8 cellular contexts compared by ENCODE assay signal in genomic region chr10:99659868-99660366, GRCh38. TPM values are rescaled to one million over a fixed set of nuclear protein-coding genes. Genes with fewer than 3 reads are reported as not detected.
DNase-seq lines count a peak whose midpoint lies in the region; ATAC-seq and TF ChIP-seq lines count a peak whose summit lies in the region.

No MANE protein-coding gene starts in this region.

- H3K36me3 ChIP-seq in HUES64 (ENCODE audit: insufficient read depth, low read length) (peaks cover 15% of the 10 kb centered on the region), mesodermal cell (ENCODE audit: control insufficient read depth, insufficient read depth, low read length) (peaks cover 14% of the 10 kb centered on the region)

- CTCF ChIA-PET in AG04449 (lab: Yijun Ruan, JAX): interaction anchor here (0.8 to 4.5 kb wide), 7 partner anchors 8 to 72 kb away, joined by 3 to 20 read pairs (median 4); partner anchors contain the start of genes COX15 and CUTC

- no peak for ATAC-seq in central memory CD8-positive, alpha-beta T cell (replicated peaks; ENCODE audit: extremely low read depth, poor library complexity, severe bottlenecking)
- no peak for ATAC-seq in GM18867 (IDR thresholded peaks at IDR 0.05; ENCODE audit: unreplicated experiment)
- ATAC-seq in HG02870 (IDR thresholded peaks at IDR 0.05; ENCODE audit: unreplicated experiment): no peak

- peaks cover 19% of the 10 kb centered on the region for H3K4me1 Mint-ChIP-seq in central memory CD8-positive, alpha-beta T cell

- DNase-seq in AG04449 (ENCODE audit: low read depth, low spot score): no peak
- no peak for DNase-seq in central memory CD8-positive, alpha-beta T cell (ENCODE audit: low spot score in 2 of 2)
- DNase-seq in NCI-H1436 treated with DMSO at 0.1 percent for 48 hours (lab: John Stamatoyannopoulos, UW): no peak
- DNase-seq in NCI-H2107 (lab: John Stamatoyannopoulos, UW): no peak

- WGBS in HUES64: 19% methylated on average over 9 of the region's 10 CpGs
- 12 to 16% methylated on average over 9 of the region's 10 CpGs for WGBS in mesodermal cell (ENCODE audit: insufficient coverage in 2 of 2), 2 experiments

- H3K27ac ChIP-seq in HUES64 (ENCODE audit: low read depth, low read length): no peak overlapping the region; the same call in 1 of the 2 replicates
- peak overlapping the region; percentile 72 for H3K27ac ChIP-seq in mesodermal cell (ENCODE audit: low read depth, low read length, severe bottlenecking)

- no peaks in the 10 kb centered on the region for H3K9me3 Mint-ChIP-seq in central memory CD8-positive, alpha-beta T cell

- POLR2A ChIA-PET in AG04449 (lab: Yijun Ruan, JAX): no interaction called here

- TF ChIP-seq CTCF in AG04449 (IDR thresholded peaks at IDR 0.05; ENCODE audit: insufficient read depth, low read length, missing control alignments): no peak

- H3K9me3 ChIP-seq in HUES64 (ENCODE audit: insufficient read depth, low read depth, low read length) (no peaks in the 10 kb centered on the region), mesodermal cell (ENCODE audit: control insufficient read depth, low read length) (no peaks in the 10 kb centered on the region)

- H3K36me3 Mint-ChIP-seq in central memory CD8-positive, alpha-beta T cell (ENCODE audit: insufficient read depth): peaks cover 5% of the 10 kb centered on the region

- H3K4me1 ChIP-seq in HUES64 (ENCODE audit: insufficient read depth, low read length) (peaks cover 3% of the 10 kb centered on the region; the same call in 1 of the 2 replicates), mesodermal cell (ENCODE audit: control insufficient read depth, insufficient read depth, low read length, poor library complexity, severe bottlenecking) (peaks cover 7% of the 10 kb centered on the region)

- peak overlapping the region; percentile 87 for H3K9ac ChIP-seq in HUES64 (ENCODE audit: low read depth, low read length)

- peak overlapping the region; percentile 27 for H3K27ac Mint-ChIP-seq in central memory CD8-positive, alpha-beta T cell (ENCODE audit: low read depth)

- peak overlapping the region; percentile 71 for H3K4me3 Mint-ChIP-seq in central memory CD8-positive, alpha-beta T cell

- H3K27me3 Mint-ChIP-seq in central memory CD8-positive, alpha-beta T cell: peaks cover 26% of the 10 kb centered on the region

- peak overlapping the region; percentile 91 for H3K4me3 ChIP-seq in AG04449 (ENCODE audit: low read depth, low read length)
- H3K4me3 ChIP-seq in HUES64 (ENCODE audit: low read length): peak overlapping the region; percentile 83
- peak overlapping the region; percentile 82 for H3K4me3 ChIP-seq in mesodermal cell (ENCODE audit: extremely low read depth, insufficient read depth, low read length, poor library complexity, severe bottlenecking)

- H3K27me3 ChIP-seq in HUES64 (ENCODE audit: insufficient read depth, low read length): peaks cover 26% of the 10 kb centered on the region

RNA-seq across cellular contexts. Expression of gene ENTPD7, which starts 0.6 kb away (rescaled TPM):
- polyA plus RNA-seq in HUES64 (2013, experiment 1 of 2): 8.3 TPM
- polyA plus RNA-seq in HUES64 (2013, experiment 2 of 2): 6.5 TPM
- 10.4 TPM for polyA plus RNA-seq in mesodermal cell (2013, experiment 1 of 2)
- 8.5 TPM for polyA plus RNA-seq in mesodermal cell (2013, experiment 2 of 2)

RNA-seq across cellular contexts. Expression of gene SLC25A28, which starts 39.7 kb away (rescaled TPM):
- polyA plus RNA-seq in HUES64 (2013, experiment 1 of 2): 14.2 TPM
- 16.9 TPM for polyA plus RNA-seq in HUES64 (2013, experiment 2 of 2)
- 30.7 TPM for polyA plus RNA-seq in mesodermal cell (2013, experiment 1 of 2)
- polyA plus RNA-seq in mesodermal cell (2013, experiment 2 of 2): 24.2 TPM
